ENCODE assay signal across 8 cellular contexts in the genomic region with DNA sequence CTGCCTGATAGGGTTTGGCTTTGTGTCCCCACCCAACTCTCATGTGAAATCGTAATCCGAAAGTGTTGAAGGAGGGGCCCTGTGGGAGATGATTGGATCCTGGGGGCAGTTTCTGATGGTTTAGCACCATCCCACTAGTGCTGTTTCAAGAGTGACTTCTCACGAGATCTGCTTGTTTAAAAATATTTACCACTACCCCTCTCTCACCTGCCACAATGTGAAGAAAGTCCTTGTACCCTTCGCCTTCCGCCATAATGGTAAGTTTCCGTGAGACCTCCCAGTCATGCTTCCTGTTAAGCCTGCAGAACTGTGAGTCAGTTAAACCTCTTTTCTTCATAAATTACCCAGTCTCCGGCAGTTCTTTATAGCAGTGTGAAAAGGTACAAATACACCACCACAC. TPM values are rescaled to one million over a fixed set of nuclear protein-coding genes. Genes with fewer than 3 reads are reported as not detected.
DNase-seq lines count a peak whose midpoint lies in the region; ATAC-seq and TF ChIP-seq lines count a peak whose summit lies in the region.

No MANE protein-coding gene starts in this region.

- H3K27ac ChIP-seq in GM23248 = no peak overlapping the region

- no peak overlapping the region for H2AFZ ChIP-seq in GM23248

- peak overlapping the region; percentile 69 to 94 (median 86) for H3K4me3 Mint-ChIP-seq in naive thymus-derived CD8-positive, alpha-beta T cell

- H3K36me3 ChIP-seq in GM06990 (ENCODE audit: control insufficient read depth, insufficient read depth, low read length) (no peaks in the 10 kb centered on the region), GM23248 (ENCODE audit: low read depth) (no peaks in the 10 kb centered on the region)

- in situ Hi-C loops in GM23248 (cut with MboI) = no loop called here

- DNase-seq in GM06990 (ENCODE audit: extremely low read depth, insufficient read length) (peak; percentile 43), NCI-H2227 (lab: John Stamatoyannopoulos, UW; ENCODE audit: unreplicated experiment) (peak; percentile 54), GM23248 (no peak), UCSD-AML1 (lab: John Stamatoyannopoulos, UW; ENCODE audit: unreplicated experiment) (no peak), inferior parietal cortex (ENCODE audit: extremely low spot score) (no peak)
- DNase-seq in activated CD8-positive, alpha-beta memory T cell treated with anti-CD3 and anti-CD28 coated beads, Interleukin-2, amount 50 U/mL, for 24 hours (ENCODE audit: extremely low read depth) = peak; percentile 51
- peak in 9 of 10 donors; percentile 16 to 70 (median 33) for DNase-seq in naive thymus-derived CD8-positive, alpha-beta T cell

- WGBS in GM23248 (ENCODE audit: low coverage in 1 of 2, low lambda C conversion rate in 2 of 2, missing lambda C conversion rate in 2 of 2), 2 experiments = 98 to 99% methylated on average over 7 of the region's 7 CpGs

- peaks cover 0 to 5% (median 0%) of the 10 kb centered on the region in 5 donors for H3K27me3 Mint-ChIP-seq in naive thymus-derived CD8-positive, alpha-beta T cell

- no peak for ATAC-seq in naive thymus-derived CD8-positive, alpha-beta T cell
- no peak for ATAC-seq in GM19023 (IDR thresholded peaks at IDR 0.05; ENCODE audit: unreplicated experiment)

- peaks cover 0 to 4% (median 0%) of the 10 kb centered on the region in 9 donors for H3K9me3 Mint-ChIP-seq in naive thymus-derived CD8-positive, alpha-beta T cell

- peaks cover 26% of the 10 kb centered on the region for H3K79me2 ChIP-seq in GM23248 (ENCODE audit: insufficient read depth)

- H3F3A ChIP-seq in GM23248 (ENCODE audit: insufficient read depth) = no peaks in the 10 kb centered on the region

- TF ChIP-seq CTCF in GM06990 (IDR thresholded peaks at IDR 0.05; ENCODE audit: insufficient read depth, low read length, poor library complexity, severe bottlenecking) = no peak

- peak overlapping the region; percentile 91 to 100 (median 96) for H3K27ac Mint-ChIP-seq in naive thymus-derived CD8-positive, alpha-beta T cell

- H4K20me1 ChIP-seq in GM23248 (ENCODE audit: insufficient read depth) = no peaks in the 10 kb centered on the region

- H3K4me1 Mint-ChIP-seq in naive thymus-derived CD8-positive, alpha-beta T cell = peaks cover 22 to 62% (median 56%) of the 10 kb centered on the region in 4 donors

- H3K36me3 Mint-ChIP-seq in naive thymus-derived CD8-positive, alpha-beta T cell = peaks cover 0 to 15% (median 2%) of the 10 kb centered on the region in 3 donors

- H3K27me3 ChIP-seq in GM06990 (replicated peaks; ENCODE audit: control insufficient read depth, insufficient read depth, low read length) (no peaks in the 10 kb centered on the region), GM23248 (replicated peaks; ENCODE audit: insufficient read depth) (no peaks in the 10 kb centered on the region)

- H3K4me1 ChIP-seq in GM23248 (ENCODE audit: insufficient read depth) = peaks cover 27% of the 10 kb centered on the region

- no peak overlapping the region for H3K9ac ChIP-seq in GM23248

- no peaks in the 10 kb centered on the region for H3K9me3 ChIP-seq in GM23248 (ENCODE audit: low read depth)

- H3K4me2 ChIP-seq in GM23248 (ENCODE audit: unreplicated experiment) = no peak overlapping the region

- H3K9me2 ChIP-seq in GM23248 (ENCODE audit: insufficient read depth) = no peaks in the 10 kb centered on the region

- peak overlapping the region; percentile 96 for H3K4me3 ChIP-seq in GM06990 (replicated peaks; ENCODE audit: low read depth, low read length)
- H3K4me3 ChIP-seq in GM23248 = no peak overlapping the region

- POLR2A ChIA-PET in naive thymus-derived CD8-positive, alpha-beta T cell (lab: Charles Lee) = interaction anchor here (1.2 kb wide), 1 partner anchor 13 kb away, joined by 4 read pairs; no protein-coding TSS in a partner anchor

RNA-seq across cellular contexts. Expression of a gene that starts 2.7 kb away (rescaled TPM):
- 10 to 100 TPM; 22.3 to 25.0 TPM for total RNA-seq in naive thymus-derived CD8-positive, alpha-beta T cell
- polyA plus RNA-seq in naive thymus-derived CD8-positive, alpha-beta T cell = 1 to 10 TPM; 4.1 to 4.5 (median 4.2) TPM
- total RNA-seq in GM23248 (2014; rRNA removed; shearing (Covaris generic)) = 0.51 and 1.9 TPM in 2 replicates
- polyA plus RNA-seq in GM23248 (2016; fragmentation: Nextera tagmentation; extraction: Ambion mirVana) = 0.80 and 1.2 TPM in 2 replicates

Comparison
In these comparisons a context has a peak if more than half of its experiments do, and no peak if none do; other contexts are left out.
1. DNase-seq: peak in GM06990 (single experiment), NCI-H2227 (single experiment), activated CD8-positive, alpha-beta memory T cell treated with anti-CD3 and anti-CD28 coated beads, Interleukin-2, amount 50 U/mL, for 24 hours (single experiment) and naive thymus-derived CD8-positive, alpha-beta T cell (9 of 10); none in GM23248 (single experiment), UCSD-AML1 (single experiment) and inferior parietal cortex (single experiment).